ENCODE assay signal across 8 cellular contexts in genomic region chr9:94860678-94861588, GRCh38.
A peak's percentile ranks its signal among the peaks of the same experiment; 100 is the strongest.
DNase-seq lines count a peak whose midpoint lies in the region; ATAC-seq and TF ChIP-seq lines count a peak whose summit lies in the region.

No MANE protein-coding gene starts in this region.

- peak overlapping the region; percentile 93 to 99 (median 95) for H3K27ac Mint-ChIP-seq in immature natural killer cell

- no peaks in the 10 kb centered on the region for H3K9me3 Mint-ChIP-seq in immature natural killer cell

- peak; percentile 86 for DNase-seq in NCI-H2196 (lab: John Stamatoyannopoulos, UW; ENCODE audit: unreplicated experiment)
- DNase-seq in activated CD8-positive, alpha-beta memory T cell treated with anti-CD3 and anti-CD28 coated beads for 24 hours, result peak; percentile 74
- DNase-seq in immature natural killer cell, result peak; percentile 87 to 90 (median 90)
- DNase-seq in stimulated activated CD8-positive, alpha-beta memory T cell treated with anti-CD3 and anti-CD28 coated beads, Interleukin-7, amount 100 ng/mL, for 4 hours (ENCODE audit: low read depth in 2 of 2), result peak; percentile 57 to 63
- no peak for DNase-seq in NCI-H526 (lab: John Stamatoyannopoulos, UW)
- DNase-seq in NCI-H82 (lab: John Stamatoyannopoulos, UW), result no peak

- H3K36me3 Mint-ChIP-seq in immature natural killer cell, result peaks cover 0 to 5% (median 4%) of the 10 kb centered on the region in 3 donors

- peak; percentile 96 for ATAC-seq in HG02678 (IDR thresholded peaks at IDR 0.05; ENCODE audit: unreplicated experiment)

- peak; percentile 24 for TF ChIP-seq POLR2A in GM15510 (IDR thresholded peaks at IDR 0.05; ENCODE audit: borderline replicate concordance, extremely low read depth, insufficient read length)

- peaks cover 54 to 61% of the 10 kb centered on the region in 2 donors for H3K4me1 Mint-ChIP-seq in immature natural killer cell

- H3K27me3 Mint-ChIP-seq in immature natural killer cell (ENCODE audit: low read depth in 3 of 3), result peaks cover 4 to 7% (median 7%) of the 10 kb centered on the region in 3 donors

- H3K4me3 Mint-ChIP-seq in immature natural killer cell, result peak overlapping the region; percentile 61 to 82 (median 79)

Comparison
In these comparisons a context has a peak if more than half of its experiments do, and no peak if none do; other contexts are left out.
1. DNase-seq: peak in NCI-H2196 (single experiment), activated CD8-positive, alpha-beta memory T cell treated with anti-CD3 and anti-CD28 coated beads for 24 hours (single experiment), immature natural killer cell (3 of 3) and stimulated activated CD8-positive, alpha-beta memory T cell treated with anti-CD3 and anti-CD28 coated beads, Interleukin-7, amount 100 ng/mL, for 4 hours (2 of 2); none in NCI-H526 (0 of 2) and NCI-H82 (single experiment).